In genomic region chr20:62816031-62816878, GRCh38 we compare ENCODE assay signal across 8 cellular contexts. TPM values are rescaled to one million over a fixed set of nuclear protein-coding genes. Genes with fewer than 3 reads are reported as not detected.
A peak's percentile ranks its signal among the peaks of the same experiment; 100 is the strongest.
DNase-seq lines count a peak whose midpoint lies in the region; ATAC-seq and TF ChIP-seq lines count a peak whose summit lies in the region.

No MANE protein-coding gene starts in this region.

- no peaks in the 10 kb centered on the region for H3K79me2 ChIP-seq in osteoblast (ENCODE audit: insufficient read depth, low read length)

- H3K4me2 ChIP-seq in IMR-90 (ENCODE audit: low read depth, low read length) (peak overlapping the region; percentile 60), osteoblast (ENCODE audit: insufficient read depth, low read length) (peak overlapping the region; percentile 54)

- no peak overlapping the region for H3K9ac ChIP-seq in IMR-90 (ENCODE audit: low read depth, low read length)

- dilution Hi-C loops in IMR-90 (cut with HindIII; ENCODE audit: low sequenced_read_pairs, unreplicated experiment) = no loop called here

- peak overlapping the region in 7 of 8 donors; percentile 35 to 72 (median 69) for H3K4me3 Mint-ChIP-seq in CD4-positive, alpha-beta memory T cell

- CTCF ChIA-PET in CD4-positive, alpha-beta memory T cell (lab: Charles Lee; ENCODE audit: partially characterized antibody) = no interaction called here
- CTCF ChIA-PET in IMR-90 (lab: Yijun Ruan, JAX) = no interaction called here

- H3K56ac ChIP-seq in IMR-90 (ENCODE audit: extremely low read depth, insufficient read depth, low read length) = no peak overlapping the region

- H3K27me3 Mint-ChIP-seq in CD4-positive, alpha-beta memory T cell = peaks cover 12% of the 10 kb centered on the region in 2 donors

- no peak overlapping the region for H4K91ac ChIP-seq in IMR-90 (ENCODE audit: insufficient read depth, low read depth, low read length)

- POLR2A ChIA-PET in CD4-positive, alpha-beta memory T cell (lab: Charles Lee; ENCODE audit: partially characterized antibody) = interaction anchor here (2.2 kb wide), 1 partner anchor 11 kb away, joined by 11 read pairs; the partner anchor contains the start of gene OGFR
- POLR2A ChIA-PET in IMR-90 (lab: Charles Lee; ENCODE audit: unreplicated experiment) = no interaction called here

- no peak overlapping the region for H4K8ac ChIP-seq in IMR-90 (ENCODE audit: low read depth in 2 of 2, low read length in 2 of 2)

- no peak overlapping the region for H2AK5ac ChIP-seq in IMR-90 (ENCODE audit: low read depth, low read length)

- peak; percentile 38 for ATAC-seq in IMR-90 (ENCODE audit: low read depth)
- ATAC-seq in GM19035 (IDR thresholded peaks at IDR 0.05; ENCODE audit: unreplicated experiment) = no peak

- H2AK9ac ChIP-seq in IMR-90 (replicated peaks; ENCODE audit: low read depth, low read length, poor library complexity) = peak overlapping the region; percentile 90

- H2BK5ac ChIP-seq in IMR-90 (ENCODE audit: low read depth, low read length, poor library complexity, severe bottlenecking) = no peak overlapping the region

- peaks cover 17% of the 10 kb centered on the region for H3K27me3 ChIP-seq in CD4-positive, alpha-beta memory T cell (ENCODE audit: insufficient read depth, low read length)
- H3K27me3 ChIP-seq in IMR-90 (ENCODE audit: control insufficient read depth, insufficient read depth, low read length) (peaks cover 23% of the 10 kb centered on the region), osteoblast (ENCODE audit: insufficient read depth, low read length) (peaks cover 41% of the 10 kb centered on the region)
- H3K27me3 ChIP-seq in effector memory CD4-positive, alpha-beta T cell (replicated peaks; ENCODE audit: control insufficient read depth, insufficient read depth, low read length, poor library complexity, severe bottlenecking) = peaks cover 32% of the 10 kb centered on the region

- no peak overlapping the region for H2BK120ac ChIP-seq in IMR-90 (ENCODE audit: low read depth, low read length)

- no peaks in the 10 kb centered on the region for H3K79me1 ChIP-seq in IMR-90 (ENCODE audit: low read depth in 1 of 2, low read length in 2 of 2)

- in situ Hi-C loops in IMR-90 (cut with MboI; ENCODE audit: low sequenced_read_pairs) = no loop called here

- no peak overlapping the region for H2BK20ac ChIP-seq in IMR-90 (ENCODE audit: low read depth, low read length)

- no TSS peak for BruUV-seq in IMR-90 (replicated peaks; lab: Mats Ljungman, UMichigan)

- peaks cover 0 to 9% of the 10 kb centered on the region in 2 donors for H3K36me3 Mint-ChIP-seq in CD4-positive, alpha-beta memory T cell

- H3K27ac ChIP-seq in CD4-positive, alpha-beta memory T cell (ENCODE audit: low read depth, low read length) = no peak overlapping the region
- H3K27ac ChIP-seq in IMR-90 (ENCODE audit: insufficient read depth, low read length) (no peak overlapping the region), osteoblast (ENCODE audit: low read depth, low read length) (no peak overlapping the region)
- H3K27ac ChIP-seq in effector memory CD4-positive, alpha-beta T cell (ENCODE audit: insufficient read depth, low read length, poor library complexity, severe bottlenecking) = no peak overlapping the region

- no peak overlapping the region for H3K18ac ChIP-seq in IMR-90 (ENCODE audit: low read depth, low read length)

- peaks cover 8% of the 10 kb centered on the region for H3K36me3 ChIP-seq in CD4-positive, alpha-beta memory T cell (ENCODE audit: insufficient read depth, low read length)
- H3K36me3 ChIP-seq in IMR-90 (ENCODE audit: control insufficient read depth, insufficient read depth, low read length) (peaks cover 16% of the 10 kb centered on the region; the same call in 1 of the 2 replicates), osteoblast (ENCODE audit: insufficient read depth, low read length) (peaks cover 6% of the 10 kb centered on the region)
- H3K36me3 ChIP-seq in effector memory CD4-positive, alpha-beta T cell (ENCODE audit: control insufficient read depth, insufficient read depth, low read length) = peaks cover 18% of the 10 kb centered on the region

- H3K4me1 ChIP-seq in CD4-positive, alpha-beta memory T cell (ENCODE audit: insufficient read depth, low read length) = peaks cover 21% of the 10 kb centered on the region
- peaks cover 20% of the 10 kb centered on the region for H3K4me1 ChIP-seq in IMR-90 (ENCODE audit: control insufficient read depth, insufficient read depth, low read length)
- peaks cover 14% of the 10 kb centered on the region for H3K4me1 ChIP-seq in effector memory CD4-positive, alpha-beta T cell (ENCODE audit: control insufficient read depth, insufficient read depth, low read length, poor library complexity, severe bottlenecking)
- H3K4me1 ChIP-seq in osteoblast (ENCODE audit: insufficient read depth, low read length) = peaks cover 21% of the 10 kb centered on the region

- H3K4ac ChIP-seq in IMR-90 (ENCODE audit: low read depth, low read length) = no peak overlapping the region

- H3K23ac ChIP-seq in IMR-90 (ENCODE audit: low read depth, low read length) = no peak overlapping the region

- no peak for TF ChIP-seq RAD21 in IMR-90 (IDR thresholded peaks at IDR 0.05; ENCODE audit: low read length)

- no peaks in the 10 kb centered on the region for H3K9me3 Mint-ChIP-seq in CD4-positive, alpha-beta memory T cell

- H2BK15ac ChIP-seq in IMR-90 (ENCODE audit: low read depth, low read length) = no peak overlapping the region

- peak overlapping the region in 1 of 7 donors; percentile 68 for H3K27ac Mint-ChIP-seq in CD4-positive, alpha-beta memory T cell

- peak in 2 of 5 donors; percentile 12 to 20 for DNase-seq in CD4-positive, alpha-beta memory T cell
- DNase-seq in IMR-90 (peak; percentile 17), osteoblast (ENCODE audit: insufficient read length, low spot score, missing footprints) (peak; percentile 94), SK-N-DZ (ENCODE audit: low spot score) (no peak), T1000 (lab: John Stamatoyannopoulos, UW) (no peak), retina (no peak)
- DNase-seq in effector memory CD4-positive, alpha-beta T cell = no peak

- H3K9me3 ChIP-seq in CD4-positive, alpha-beta memory T cell (ENCODE audit: control insufficient read depth in 1 of 2, low read length in 2 of 2) = no peaks in the 10 kb centered on the region
- H3K9me3 ChIP-seq in IMR-90 (ENCODE audit: control insufficient read depth, insufficient read depth, low read length) = no peaks in the 10 kb centered on the region
- H3K9me3 ChIP-seq in effector memory CD4-positive, alpha-beta T cell (ENCODE audit: control insufficient read depth, low read length) = no peaks in the 10 kb centered on the region
- no peaks in the 10 kb centered on the region for H3K9me3 ChIP-seq in osteoblast (ENCODE audit: low read depth, low read length)

- no peak overlapping the region for H3K14ac ChIP-seq in IMR-90 (replicated peaks; ENCODE audit: low read depth, low read length)

- H4K5ac ChIP-seq in IMR-90 (ENCODE audit: low read depth, low read length) = no peak overlapping the region

- H3K9me1 ChIP-seq in IMR-90 (ENCODE audit: insufficient read depth, low read length) = no peaks in the 10 kb centered on the region

- H2AFZ ChIP-seq in IMR-90 (replicated peaks; ENCODE audit: low read length, poor library complexity) = peak overlapping the region; percentile 81
- no peak overlapping the region for H2AFZ ChIP-seq in osteoblast (ENCODE audit: low read length)

- H4K20me1 ChIP-seq in IMR-90 (ENCODE audit: insufficient read depth, low read length) (peaks cover 10% of the 10 kb centered on the region; the same call in 1 of the 2 replicates), osteoblast (ENCODE audit: insufficient read depth, low read length) (peaks cover 8% of the 10 kb centered on the region)

- no peak for TF ChIP-seq CTCF in IMR-90 (conservative IDR thresholded peaks at IDR 0.05; ENCODE audit: low read depth, low read length)
- TF ChIP-seq CTCF in osteoblast (IDR thresholded peaks at IDR 0.05; ENCODE audit: extremely low read depth, low read depth, low read length) = no peak

- 10% methylated on average over 31 of the region's 56 CpGs; no CpG with 5 or more reads in 1 of the 2 experiments for WGBS in IMR-90 (ENCODE audit: extremely low coverage in 2 of 2, insufficient read length in 1 of 2), 2 experiments

- no peak overlapping the region for H3K4me3 ChIP-seq in CD4-positive, alpha-beta memory T cell (ENCODE audit: low read length in 2 of 2)
- H3K4me3 ChIP-seq in IMR-90 (ENCODE audit: insufficient read depth, low read depth, low read length) = peak overlapping the region; percentile 18; the same call in 1 of the 2 replicates
- peak overlapping the region; percentile 35 for H3K4me3 ChIP-seq in effector memory CD4-positive, alpha-beta T cell (ENCODE audit: insufficient read depth, low read depth, low read length, poor library complexity, severe bottlenecking)
- H3K4me3 ChIP-seq in osteoblast (ENCODE audit: insufficient read depth, low read length) = peak overlapping the region; percentile 35

- peaks cover 2 to 14% (median 9%) of the 10 kb centered on the region in 4 donors for H3K4me1 Mint-ChIP-seq in CD4-positive, alpha-beta memory T cell

- intact Hi-C loops in CD4-positive, alpha-beta memory T cell (cut with micrococcal nuclease) = no loop called here
- intact Hi-C loops in IMR-90 (cut with micrococcal nuclease) = no loop called here

- no peak for TF ChIP-seq POLR2A in IMR-90 (IDR thresholded peaks at IDR 0.05; ENCODE audit: low read depth, low read length)

RNA-seq across cellular contexts. Expression of gene COL9A3, which starts 0.6 kb away (rescaled TPM):
- total RNA-seq in CD4-positive, alpha-beta memory T cell = not detected
- under 1 TPM in 1 of 2 donors, not detected in 1; 0.41 TPM for polyA plus RNA-seq in CD4-positive, alpha-beta memory T cell
- 0.28 and 0.36 TPM in 2 replicates for total RNA-seq in IMR-90 (2012; rRNA removed)
- 1.4 TPM in 2 replicates for polyA plus RNA-seq in IMR-90 (2012; rRNA removed)
- polyA plus RNA-seq in IMR-90 (2012; cell fraction: cytosol; rRNA removed) = 2.3 and 2.9 TPM in 2 replicates
- 11.3 and 14.6 TPM in 2 replicates for polyA plus RNA-seq in IMR-90 (2012; cell fraction: nucleus; rRNA removed; ENCODE audit: low replicate concordance)
- not detected in 2 replicates for total RNA-seq in osteoblast
- polyA plus RNA-seq in SK-N-DZ (2014; cell fraction: cytosol; rRNA removed) = 0.80 and 4.1 TPM in 2 replicates
- polyA plus RNA-seq in SK-N-DZ (2014; cell fraction: nucleus; rRNA removed) = 27.0 and 28.9 TPM in 2 replicates

RNA-seq across cellular contexts. Expression of gene OGFR, which starts 11.6 kb away (rescaled TPM):
- total RNA-seq in CD4-positive, alpha-beta memory T cell = 10 to 100 TPM; 73.6 to 75.9 TPM
- polyA plus RNA-seq in CD4-positive, alpha-beta memory T cell = 10 to 100 TPM; 13.8 to 65.3 TPM
- total RNA-seq in IMR-90 (2012; rRNA removed) (22.4 and 26.9 TPM in 2 replicates), osteoblast (32.4 and 39.1 TPM in 2 replicates)
- 30.1 and 38.2 TPM in 2 replicates for polyA plus RNA-seq in IMR-90 (2012; rRNA removed)
- polyA plus RNA-seq in IMR-90 (2012; cell fraction: cytosol; rRNA removed) = 45.5 and 52.1 TPM in 2 replicates
- 73.9 and 106 TPM in 2 replicates for polyA plus RNA-seq in IMR-90 (2012; cell fraction: nucleus; rRNA removed; ENCODE audit: low replicate concordance)
- 26.0 and 50.0 TPM in 2 replicates for polyA plus RNA-seq in SK-N-DZ (2014; cell fraction: cytosol; rRNA removed)
- 40.1 and 56.7 TPM in 2 replicates for polyA plus RNA-seq in SK-N-DZ (2014; cell fraction: nucleus; rRNA removed)

RNA-seq across cellular contexts. Expression of gene MRGBP, which starts 20.0 kb away (rescaled TPM):
- 10 to 100 TPM in 1 of 2 experiments, 1 to 10 TPM in 1; 9.7 to 11.0 TPM for total RNA-seq in CD4-positive, alpha-beta memory T cell
- polyA plus RNA-seq in CD4-positive, alpha-beta memory T cell = 10 to 100 TPM in 1 of 2 donors, 1 to 10 TPM in 1; 6.8 to 10.9 TPM
- 18.3 and 21.9 TPM in 2 replicates for total RNA-seq in IMR-90 (2012; rRNA removed)
- 15.5 and 17.7 TPM in 2 replicates for polyA plus RNA-seq in IMR-90 (2012; rRNA removed)
- 14.9 and 16.0 TPM in 2 replicates for polyA plus RNA-seq in IMR-90 (2012; cell fraction: cytosol; rRNA removed)
- 21.4 and 23.1 TPM in 2 replicates for polyA plus RNA-seq in IMR-90 (2012; cell fraction: nucleus; rRNA removed; ENCODE audit: low replicate concordance)
- 14.1 and 15.2 TPM in 2 replicates for total RNA-seq in osteoblast
- 32.5 and 36.2 TPM in 2 replicates for polyA plus RNA-seq in SK-N-DZ (2014; cell fraction: cytosol; rRNA removed)
- 38.2 and 42.4 TPM in 2 replicates for polyA plus RNA-seq in SK-N-DZ (2014; cell fraction: nucleus; rRNA removed)

RNA-seq across cellular contexts. Expression of gene TCFL5, which starts 45.4 kb away (rescaled TPM):
- 10 to 100 TPM in 1 of 2 experiments, 1 to 10 TPM in 1; 9.9 to 10.3 TPM for total RNA-seq in CD4-positive, alpha-beta memory T cell
- polyA plus RNA-seq in CD4-positive, alpha-beta memory T cell = 1 to 10 TPM in 1 of 2 donors, under 1 TPM in 1; 0.52 to 2.5 TPM
- total RNA-seq in IMR-90 (2012; rRNA removed) (8.2 and 8.3 TPM in 2 replicates), osteoblast (13.0 TPM in 2 replicates)
- 5.6 and 6.0 TPM in 2 replicates for polyA plus RNA-seq in IMR-90 (2012; rRNA removed)
- polyA plus RNA-seq in IMR-90 (2012; cell fraction: cytosol; rRNA removed) = 2.6 and 3.6 TPM in 2 replicates
- polyA plus RNA-seq in IMR-90 (2012; cell fraction: nucleus; rRNA removed; ENCODE audit: low replicate concordance) = 2.4 and 9.6 TPM in 2 replicates
- polyA plus RNA-seq in SK-N-DZ (2014; cell fraction: cytosol; rRNA removed) = 17.7 and 18.7 TPM in 2 replicates
- polyA plus RNA-seq in SK-N-DZ (2014; cell fraction: nucleus; rRNA removed) = 12.5 and 14.3 TPM in 2 replicates

Comparison
In these comparisons a context has a peak if more than half of its experiments do, and no peak if none do; other contexts are left out.
1. DNase-seq: peak in IMR-90 (single experiment) and osteoblast (single experiment); none in effector memory CD4-positive, alpha-beta T cell (0 of 3), SK-N-DZ (single experiment), T1000 (single experiment) and retina (single experiment).
2. H3K4me3 ChIP-seq: peak in IMR-90 (single experiment), effector memory CD4-positive, alpha-beta T cell (single experiment) and osteoblast (single experiment); none in CD4-positive, alpha-beta memory T cell (0 of 2).